ENCODE assay signal across 9 cellular contexts in genomic region chr13:19845758-19846157, GRCh38. TPM values are rescaled to one million over a fixed set of nuclear protein-coding genes. Genes with fewer than 3 reads are reported as not detected.
DNase-seq lines count a peak whose midpoint lies in the region; ATAC-seq and TF ChIP-seq lines count a peak whose summit lies in the region.
"Had no signal": no experiment of that assay in that cellular context is flagged by ENCODE, and none has a peak within 500 bp of the region (broad histone marks: within the 10 kb centered on the region; RNA-seq: fewer than 3 reads in every experiment).

No MANE protein-coding gene starts in this region.

- H3K4me1 ChIP-seq in PC-9 (replicated peaks; ENCODE audit: insufficient read depth) (peaks cover 16% of the 10 kb centered on the region), smooth muscle cell (ENCODE audit: low read depth) (no peaks in the 10 kb centered on the region)

- TF ChIP-seq CTCF in PC-9 (conservative IDR thresholded peaks at IDR 0.05) (no peak), smooth muscle cell (IDR thresholded peaks at IDR 0.05; ENCODE audit: borderline replicate concordance, insufficient read depth, poor library complexity, severe bottlenecking) (no peak)

- H2AFZ ChIP-seq in PC-9, result no peak overlapping the region
- no peak overlapping the region for H2AFZ ChIP-seq in smooth muscle cell (ENCODE audit: low read depth)

- H3K9ac ChIP-seq in smooth muscle cell (ENCODE audit: low read depth), result no peak overlapping the region

- H3K4me3 ChIP-seq in PC-9 (no peak overlapping the region), smooth muscle cell (no peak overlapping the region)

- H3K79me2 ChIP-seq in PC-9 (ENCODE audit: low read depth), result peaks cover 41% of the 10 kb centered on the region
- H3K79me2 ChIP-seq in smooth muscle cell (ENCODE audit: low read depth), result peaks cover 85% of the 10 kb centered on the region

- POLR2A ChIA-PET in PC-9 (lab: Charles Lee; ENCODE audit: unreplicated experiment), result interaction anchor here (0.6 to 1.5 kb wide), 3 partner anchors 18 to 148 kb away, joined by 3 read pairs; partner anchors contain the start of gene ZMYM5

- H3K4me2 ChIP-seq in PC-9, result peak overlapping the region; percentile 35; the same call in 1 of the 2 replicates
- peak overlapping the region; percentile 44 for H3K4me2 ChIP-seq in smooth muscle cell

- no peak for DNase-seq in T-helper 2 cell treated with Interferon-gamma antibody and Interleukin-4, amounts not matched to agents 5 μg/mL and 100 μg/mL, for 36 hours (ENCODE audit: low spot score)
- no peak for DNase-seq in T-helper 2 cell
- DNase-seq in PC-9, result peak; percentile 35 to 83
- DNase-seq in fibroblast of peridontal ligament (ENCODE audit: extremely low read depth), result peak; percentile 97
- no peak for DNase-seq in smooth muscle cell (lab: John Stamatoyannopoulos, UW; ENCODE audit: unreplicated experiment)
- DNase-seq in NCI-H774 (lab: John Stamatoyannopoulos, UW), result no peak
- no peak for DNase-seq in HuH-7 (ENCODE audit: low spot score)
- DNase-seq: CD8-positive, alpha-beta memory T cell had no signal

- H4K20me1 ChIP-seq in PC-9 (ENCODE audit: insufficient read depth), result no peaks in the 10 kb centered on the region
- H4K20me1 ChIP-seq in smooth muscle cell (ENCODE audit: low read depth), result peaks cover 87% of the 10 kb centered on the region

- H3K4me1 Mint-ChIP-seq in T-helper 2 cell treated with Interferon-gamma antibody and Interleukin-4, amounts not matched to agents 5 μg/mL and 100 μg/mL, for 36 hours (ENCODE audit: low read depth), result peaks cover 7% of the 10 kb centered on the region

- CTCF ChIA-PET in PC-9 (lab: Charles Lee), result interaction anchor here (0.5 to 0.8 kb wide), 3 partner anchors 16 to 141 kb away, joined by 3 to 4 read pairs (median 3); no protein-coding TSS in a partner anchor

- H3K27me3 Mint-ChIP-seq in T-helper 2 cell treated with Interferon-gamma antibody and Interleukin-4, amounts not matched to agents 5 μg/mL and 100 μg/mL, for 36 hours (ENCODE audit: low read depth), result no peaks in the 10 kb centered on the region
- H3K27me3 Mint-ChIP-seq: CD8-positive, alpha-beta memory T cell had no signal

- peak overlapping the region; percentile 65 for H3K27ac Mint-ChIP-seq in T-helper 2 cell treated with Interferon-gamma antibody and Interleukin-4, amounts not matched to agents 5 μg/mL and 100 μg/mL, for 36 hours

- no peak overlapping the region for H3K4me3 Mint-ChIP-seq in T-helper 2 cell treated with Interferon-gamma antibody and Interleukin-4, amounts not matched to agents 5 μg/mL and 100 μg/mL, for 36 hours

- no TSS peak for BruUV-seq in PC-9 (replicated peaks; lab: Mats Ljungman, UMichigan)

- H3K36me3 ChIP-seq in PC-9 (ENCODE audit: low read depth), result peaks cover 25% of the 10 kb centered on the region
- H3K36me3 ChIP-seq in smooth muscle cell (ENCODE audit: low read depth), result no peaks in the 10 kb centered on the region

- intact Hi-C loops in PC-9 (cut with micrococcal nuclease; ENCODE audit: unreplicated experiment), result no loop called here

- no peak for ATAC-seq in HG02678 (IDR thresholded peaks at IDR 0.05; ENCODE audit: unreplicated experiment)

- H3K27me3 ChIP-seq in PC-9 (ENCODE audit: insufficient read depth, low read depth), result no peaks in the 10 kb centered on the region
- H3K27me3 ChIP-seq in smooth muscle cell (ENCODE audit: low read depth), result no peaks in the 10 kb centered on the region

- no peaks in the 10 kb centered on the region for H3K9me3 Mint-ChIP-seq in T-helper 2 cell treated with Interferon-gamma antibody and Interleukin-4, amounts not matched to agents 5 μg/mL and 100 μg/mL, for 36 hours
- H3K9me3 Mint-ChIP-seq: CD8-positive, alpha-beta memory T cell had no signal

- H3K27ac ChIP-seq in PC-9, result peak overlapping the region; percentile 80
- peak overlapping the region; percentile 86 for H3K27ac ChIP-seq in smooth muscle cell (ENCODE audit: low read depth)

- WGBS in smooth muscle cell (ENCODE audit: low lambda C conversion rate), result 14% methylated on average over 2 of the region's 2 CpGs

- H3K9me3 ChIP-seq in PC-9 (ENCODE audit: insufficient read depth, low read depth) (no peaks in the 10 kb centered on the region), smooth muscle cell (replicated peaks; ENCODE audit: low read depth) (no peaks in the 10 kb centered on the region)

- H3F3A ChIP-seq in PC-9 (ENCODE audit: insufficient read depth, low read depth), result peaks cover 9% of the 10 kb centered on the region; the same call in 1 of the 2 replicates
- H3F3A ChIP-seq in smooth muscle cell (ENCODE audit: low read depth), result no peaks in the 10 kb centered on the region

- H3K36me3 Mint-ChIP-seq in T-helper 2 cell treated with Interferon-gamma antibody and Interleukin-4, amounts not matched to agents 5 μg/mL and 100 μg/mL, for 36 hours (ENCODE audit: low read depth), result peaks cover 27% of the 10 kb centered on the region

- H3K9me2 ChIP-seq in PC-9 (ENCODE audit: insufficient read depth), result no peaks in the 10 kb centered on the region

RNA-seq across cellular contexts. Expression of gene ZMYM5, which starts 17.7 kb away (rescaled TPM):
- total RNA-seq in PC-9 (2021) (10.0 and 10.3 TPM in 2 replicates), smooth muscle cell (20.9 and 21.0 TPM in 2 replicates)
- 14.1 and 17.3 TPM in 2 replicates for polyA plus RNA-seq in smooth muscle cell

Comparison
In these comparisons a context has a peak if more than half of its experiments do, and no peak if none do; other contexts are left out.
1. DNase-seq: peak in PC-9 (2 of 2) and fibroblast of peridontal ligament (single experiment); none in T-helper 2 cell treated with Interferon-gamma antibody and Interleukin-4, amounts not matched to agents 5 μg/mL and 100 μg/mL, for 36 hours (single experiment), T-helper 2 cell (0 of 5), smooth muscle cell (single experiment), NCI-H774 (single experiment) and HuH-7 (single experiment).